In genomic region chr11:117752721-117753237, GRCh38 we compare ENCODE assay signal across 26 cellular contexts. TPM values are rescaled to one million over a fixed set of nuclear protein-coding genes. Genes with fewer than 3 reads are reported as not detected.
DNase-seq lines count a peak whose midpoint lies in the region; ATAC-seq, FAIRE-seq and TF ChIP-seq lines count a peak whose summit lies in the region.
"Had no signal": no experiment of that assay in that cellular context is flagged by ENCODE, and none has a peak within 500 bp of the region (broad histone marks: within the 10 kb centered on the region; RNA-seq: fewer than 3 reads in every experiment).

No MANE protein-coding gene starts in this region.

- H3K27me3 ChIP-seq in H1 (replicated peaks in 1 of 4; ENCODE audit: control insufficient read depth in 3 of 4, extremely low read depth in 1 of 4, insufficient read depth in 3 of 4, low read length in 3 of 4) = no peaks in the 10 kb centered on the region; a peak in 1 of 7 replicates
- no peaks in the 10 kb centered on the region for H3K27me3 ChIP-seq in sigmoid colon
- H3K27me3 ChIP-seq: SJSA1 had no signal

- H3K9me3 Mint-ChIP-seq in immature natural killer cell = no peaks in the 10 kb centered on the region
- H3K9me3 Mint-ChIP-seq: CD8-positive, alpha-beta T cell had no signal

- DNase-seq in NCI-H82 treated with DMSO at 0.1 percent for 48 hours (lab: John Stamatoyannopoulos, UW; ENCODE audit: unreplicated experiment) (peak; percentile 32), H1 (ENCODE audit: low read depth in 1 of 2, low spot score in 2 of 2) (no peak), sigmoid colon (peak; percentile 11), NCI-H2029 treated with DMSO at 0.1 percent for 48 hours (lab: John Stamatoyannopoulos, UW) (no peak), NCI-H2081 (lab: John Stamatoyannopoulos, UW) (no peak), immature natural killer cell (no peak)
- DNase-seq: Caco-2; CD8-positive, alpha-beta T cell; DND-41; KBM-7; NCI-H1105; NCI-H1930; NCI-H2171 treated with DMSO at 0.1 percent for 48 hours; NCI-H345; NCI-H510A treated with DMSO at 0.1 percent for 48 hours; NCI-H748 treated with DMSO at 0.1 percent for 48 hours; Right ventricle myocardium superior; RPMI8226 had no signal

- no peaks in the 10 kb centered on the region for H3K23me2 ChIP-seq in H1 (ENCODE audit: low read depth, low read length)

- H3K9me3 ChIP-seq in H1 (ENCODE audit: insufficient read depth in 2 of 2, low read depth in 1 of 2, low read length in 1 of 2) (no peaks in the 10 kb centered on the region), sigmoid colon (no peaks in the 10 kb centered on the region)
- H3K9me3 ChIP-seq: Caco-2, SJSA1 had no signal

- TF ChIP-seq POLR2A in H1 (IDR thresholded peaks at IDR 0.05; ENCODE audit: control extremely low read depth in 1 of 2, low read depth in 2 of 2, low read length in 2 of 2) (no peak), sigmoid colon (IDR thresholded peaks at IDR 0.05) (no peak)

- TF ChIP-seq CTCF in H1 (IDR thresholded peaks at IDR 0.05; ENCODE audit: control extremely low read depth in 1 of 3, insufficient read depth in 1 of 3, low read depth in 1 of 3, low read length in 3 of 3) = no peak
- no peak for TF ChIP-seq CTCF in sigmoid colon (IDR thresholded peaks at IDR 0.05)

- no peak overlapping the region for H2BK12ac ChIP-seq in H1 (ENCODE audit: low read depth, low read length)

- 86% methylated on average over 8 of the region's 9 CpGs; no CpG with 5 or more reads in 1 of the 2 experiments for WGBS in H1 (ENCODE audit: extremely low coverage in 1 of 2, insufficient coverage in 1 of 2, insufficient read length in 1 of 2, insufficient replicate concordance in 2 of 2, low coverage in 1 of 2, low lambda C conversion rate in 2 of 2, missing lambda C conversion rate in 1 of 2), 2 experiments
- 87 to 93% methylated on average over 9 of the region's 9 CpGs for WGBS in sigmoid colon, 2 donors

- H3K4me2 ChIP-seq in H1 (ENCODE audit: insufficient read depth in 1 of 2, low read depth in 2 of 2, low read length in 2 of 2) = no peak overlapping the region

- no peak overlapping the region for H3K27ac Mint-ChIP-seq in immature natural killer cell
- H3K27ac Mint-ChIP-seq: CD8-positive, alpha-beta T cell had no signal

- intact Hi-C loops in sigmoid colon (cut with DNase I) = no loop called here

- POLR2A ChIA-PET in H1 (lab: Charles Lee; ENCODE audit: partially characterized antibody) = no interaction called here

- H2BK5ac ChIP-seq in H1 (ENCODE audit: low read depth, low read length) = no peak overlapping the region

- H3K14ac ChIP-seq in H1 (ENCODE audit: insufficient read length) = no peak overlapping the region

- H3K79me1 ChIP-seq in H1 (ENCODE audit: low read depth, low read length) = no peaks in the 10 kb centered on the region

- no peak overlapping the region for H3K27ac ChIP-seq in H1 (ENCODE audit: low read depth, low read length)
- no peak overlapping the region for H3K27ac ChIP-seq in sigmoid colon
- H3K27ac ChIP-seq: C4-2B, SJSA1 had no signal

- no peak overlapping the region for H3K56ac ChIP-seq in H1 (replicated peaks; ENCODE audit: insufficient read length, low read depth, low read length)

- TF ChIP-seq EP300 in H1 (IDR thresholded peaks at IDR 0.05; ENCODE audit: borderline replicate concordance in 1 of 2, low read depth in 2 of 2, low read length in 2 of 2) (no peak), sigmoid colon (IDR thresholded peaks at IDR 0.05) (no peak)

- no peak for ATAC-seq in GM19328 (IDR thresholded peaks at IDR 0.05; ENCODE audit: unreplicated experiment)
- ATAC-seq: CD8-positive, alpha-beta T cell had no signal

- H3K4me3 Mint-ChIP-seq in immature natural killer cell = no peak overlapping the region
- H3K4me3 Mint-ChIP-seq: CD8-positive, alpha-beta T cell had no signal

- no peak overlapping the region for H3K4me3 ChIP-seq in H1 (ENCODE audit: extremely low read depth in 1 of 4, insufficient read depth in 2 of 4, low read depth in 3 of 4, low read length in 4 of 4)
- no peak overlapping the region for H3K4me3 ChIP-seq in sigmoid colon
- H3K4me3 ChIP-seq: SJSA1 had no signal

- no peaks in the 10 kb centered on the region for H3K36me3 Mint-ChIP-seq in immature natural killer cell
- H3K36me3 Mint-ChIP-seq: CD8-positive, alpha-beta T cell had no signal

- H4K5ac ChIP-seq in H1 (ENCODE audit: insufficient read length, low read depth, low read length) = no peak overlapping the region

- H2AK5ac ChIP-seq in H1 (ENCODE audit: low read depth, low read length) = no peak overlapping the region

- H3K23ac ChIP-seq in H1 (ENCODE audit: insufficient read length) = no peak overlapping the region

- H3K9ac ChIP-seq in H1 (replicated peaks in 1 of 4; ENCODE audit: extremely low read depth in 1 of 4, low read depth in 3 of 4, low read length in 3 of 4) = no peak overlapping the region

- CTCF ChIA-PET in H1 (lab: Charles Lee; ENCODE audit: partially characterized antibody) = interaction anchor here (0.6 to 1.5 kb wide), 5 partner anchors 16 to 141 kb away, joined by 3 read pairs; no protein-coding TSS in a partner anchor

- peaks cover 0 to 4% (median 0%) of the 10 kb centered on the region in 3 donors for H3K27me3 Mint-ChIP-seq in immature natural killer cell (ENCODE audit: low read depth in 3 of 3)

- H4K8ac ChIP-seq in H1 (ENCODE audit: extremely low read depth, insufficient read depth, low read length) = no peak overlapping the region

- no peak for FAIRE-seq in H1 (lab: Jason Lieb, UNC)
- FAIRE-seq: GM12892 had no signal

- peaks cover 0 to 1% of the 10 kb centered on the region in 2 experiments for H4K20me1 ChIP-seq in H1 (replicated peaks in 1 of 2; ENCODE audit: control insufficient read depth in 1 of 2, insufficient read depth in 2 of 2, low read length in 2 of 2)

- peak overlapping the region; percentile 44 for H3K18ac ChIP-seq in H1 (ENCODE audit: extremely low read depth, low read length)

- no peak overlapping the region; the same call in 1 of the 2 replicates for H2BK20ac ChIP-seq in H1 (ENCODE audit: low read length)

- no peak overlapping the region for H3K4ac ChIP-seq in H1 (replicated peaks; ENCODE audit: insufficient read length, low read depth, low read length)

- no peak overlapping the region for H2BK15ac ChIP-seq in H1 (ENCODE audit: low read length)

- H3K4me1 Mint-ChIP-seq in immature natural killer cell = no peaks in the 10 kb centered on the region

- no peaks in the 10 kb centered on the region for H3K79me2 ChIP-seq in H1 (ENCODE audit: control insufficient read depth in 1 of 2, insufficient read depth in 2 of 2, low read length in 2 of 2)

- no peak overlapping the region for H2BK120ac ChIP-seq in H1 (replicated peaks; ENCODE audit: low read depth, low read length)

- TF ChIP-seq RAD21 in H1 (IDR thresholded peaks at IDR 0.05 in 1 of 2, conservative IDR thresholded peaks at IDR 0.05 in 1 of 2; ENCODE audit: low read depth in 2 of 2, low read length in 2 of 2) = no peak

- no peak overlapping the region for H2AFZ ChIP-seq in H1 (ENCODE audit: low read length)

- H3K4me1 ChIP-seq in H1 (replicated peaks in 1 of 4; ENCODE audit: control insufficient read depth in 3 of 4, insufficient read depth in 4 of 4, low read length in 3 of 4) = no peaks in the 10 kb centered on the region
- H3K4me1 ChIP-seq in sigmoid colon = no peaks in the 10 kb centered on the region
- H3K4me1 ChIP-seq: Caco-2, SJSA1 had no signal

- no peak overlapping the region for H4K91ac ChIP-seq in H1 (replicated peaks; ENCODE audit: insufficient read length, low read length)

- H3K36me3 ChIP-seq in H1 (ENCODE audit: control insufficient read depth in 2 of 4, insufficient read depth in 4 of 4, low read length in 3 of 4) = no peaks in the 10 kb centered on the region
- no peaks in the 10 kb centered on the region for H3K36me3 ChIP-seq in sigmoid colon
- H3K36me3 ChIP-seq: SJSA1 had no signal

TF ChIP-seq in H1, 55 proteins besides CTCF, POLR2A, EP300 and RAD21:
- TF ChIP-seq CEBPB (IDR thresholded peaks at IDR 0.05; ENCODE audit: low read depth, low read length) (no peak), SIN3A (conservative IDR thresholded peaks at IDR 0.05 in 1 of 2, IDR thresholded peaks at IDR 0.05 in 1 of 2; ENCODE audit: low read depth in 1 of 2, low read length in 2 of 2) (no peak)

RNA-seq across cellular contexts. Expression of gene DSCAML1, which starts 44.2 kb away (rescaled TPM):
- total RNA-seq in H1 (2021; fragmentation: NEBNext Ultra II Directional; extraction: Animal tissue kit (Norgen Biotek cat#: 25700)) = 0.19 and 0.27 TPM in 2 replicates
- polyA plus RNA-seq in H1 (2011; rRNA removed) (0.24 and 0.25 TPM in 2 replicates), sigmoid colon (1 to 10 TPM in 1 of 3 donors, under 1 TPM in 2; under 0.01 to 1.2 (median 0.23) TPM), immature natural killer cell (not detected)
- 0.16 TPM for polyA plus RNA-seq in H1 (2011; cell fraction: cytosol; rRNA removed)
- polyA plus RNA-seq in H1 (2011; cell fraction: nucleus; rRNA removed) = 0.39 TPM
- 0.08 to 0.35 TPM (median 0.18 TPM) in 4 replicates for polyA plus RNA-seq in H1 (2012, experiment 1 of 2)
- polyA plus RNA-seq in H1 (2012, experiment 2 of 2) = 0.04 TPM
- 0.10 TPM for polyA plus RNA-seq in H1 (2013, experiment 1 of 2)
- polyA plus RNA-seq in H1 (2013, experiment 2 of 2) = 0.22 TPM
- 0.10 and 0.54 TPM in 2 replicates for polyA minus RNA-seq in H1 (2011; rRNA and poly(A)+ RNA removed)
- polyA minus RNA-seq in H1 (2011; cell fraction: cytosol; rRNA and poly(A)+ RNA removed) = not detected
- polyA minus RNA-seq in H1 (2011; cell fraction: nucleus; rRNA and poly(A)+ RNA removed) = 3.2 TPM
- total RNA-seq in sigmoid colon = 1 to 10 TPM; 1.1 to 7.5 (median 2.2) TPM
- total RNA-seq: A673, Caco-2, H4, LHCN-M2, MCF 10A had no signal

Comparison
In these comparisons a context has a peak if more than half of its experiments do, and no peak if none do; other contexts are left out.
1. DNase-seq: peak in NCI-H82 treated with DMSO at 0.1 percent for 48 hours (single experiment) and sigmoid colon (single experiment); none in H1 (0 of 2), NCI-H2029 treated with DMSO at 0.1 percent for 48 hours (single experiment), NCI-H2081 (0 of 2) and immature natural killer cell (0 of 3).